ENCODE assay signal across 9 cellular contexts in the genomic region with DNA sequence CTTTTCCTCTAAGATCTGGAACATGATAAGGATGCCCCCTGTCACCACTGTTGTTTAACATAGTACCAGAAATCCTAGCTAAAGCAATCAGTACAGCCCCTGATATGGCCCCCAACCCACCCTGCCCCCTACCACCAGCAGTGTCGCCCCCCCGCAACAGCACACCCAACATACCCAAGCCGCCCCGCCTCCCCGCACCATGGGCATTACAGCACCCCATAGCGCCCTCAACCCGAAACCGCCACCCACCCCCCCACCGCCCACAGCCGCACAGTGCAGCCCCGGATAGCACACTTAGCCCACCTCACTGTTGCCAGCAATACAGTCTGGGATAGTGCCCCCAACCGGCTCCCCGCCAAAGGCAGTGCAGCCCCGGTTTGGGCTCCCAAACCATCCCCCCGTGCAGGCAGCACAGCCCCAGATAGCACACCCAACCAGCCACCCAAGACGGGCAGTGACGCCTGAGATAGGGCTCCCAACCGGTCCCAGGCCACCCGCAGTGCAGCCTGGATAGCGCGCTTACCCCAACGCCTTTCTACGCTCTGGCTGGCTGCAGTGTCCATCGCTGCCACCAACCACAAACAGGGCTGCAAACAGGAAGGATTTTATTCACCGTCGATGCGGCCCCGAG. TPM values are rescaled to one million over a fixed set of nuclear protein-coding genes. Genes with fewer than 3 reads are reported as not detected.
DNase-seq lines count a peak whose midpoint lies in the region; ATAC-seq and TF ChIP-seq lines count a peak whose summit lies in the region.
"Not testable (repeated sequence)": the region's sequence is repeated elsewhere in the genome, so short reads cannot be mapped to it uniquely, and the experiment has no call there.
"Had no signal": no experiment of that assay in that cellular context is flagged by ENCODE, and none has a peak within 500 bp of the region (broad histone marks: within the 10 kb centered on the region; RNA-seq: fewer than 3 reads in every experiment).

No MANE protein-coding gene starts in this region.

- not testable (repeated sequence) for TF ChIP-seq RAD21 in neural cell (conservative IDR thresholded peaks at IDR 0.05)

- not testable (repeated sequence) for H3K9me2 ChIP-seq in neural cell (ENCODE audit: insufficient read depth, low read length)

- H3K9me3 ChIP-seq in HUES48 (ENCODE audit: control insufficient read depth, insufficient read depth, low read length); RWPE2 (ENCODE audit: severe bottlenecking); endocrine pancreas (ENCODE audit: control insufficient read depth, low read length); neural cell (ENCODE audit: low read length): not testable (repeated sequence)

- H3K36me3 Mint-ChIP-seq in activated naive CD4-positive, alpha-beta T cell treated with anti-CD3 and anti-CD28 coated beads, Interleukin-2, amount 50 U/mL, for 24 hours: not testable (repeated sequence)

- not testable (repeated sequence) for H3K79me2 ChIP-seq in neural cell (replicated peaks; ENCODE audit: insufficient read depth, low read length)

- not testable (repeated sequence) for H3K36me3 ChIP-seq in HUES48 (ENCODE audit: control insufficient read depth, insufficient read depth, low read length); RWPE2 (ENCODE audit: low read depth); endocrine pancreas (ENCODE audit: control insufficient read depth, insufficient read depth, low read length); neural cell (ENCODE audit: insufficient read depth, low read length)

- H3K4me1 Mint-ChIP-seq in activated naive CD4-positive, alpha-beta T cell treated with anti-CD3 and anti-CD28 coated beads, Interleukin-2, amount 50 U/mL, for 24 hours: peaks cover 37% of the 10 kb centered on the region

- not testable (repeated sequence) for TF ChIP-seq CTCF in RWPE2 (IDR thresholded peaks at IDR 0.05; ENCODE audit: poor library complexity, severe bottlenecking); neural cell (IDR thresholded peaks at IDR 0.05; ENCODE audit: poor library complexity, severe bottlenecking)

- H3K4me1 ChIP-seq in HUES48 (ENCODE audit: control insufficient read depth, insufficient read depth, low read length); RWPE2 (ENCODE audit: insufficient read depth, poor library complexity, severe bottlenecking); endocrine pancreas (ENCODE audit: control insufficient read depth, insufficient read depth, low read length): not testable (repeated sequence)

- H3K4me3 ChIP-seq in HUES48 (ENCODE audit: low read depth, low read length) (peak overlapping the region; percentile 79), RWPE2 (ENCODE audit: severe bottlenecking) (peak overlapping the region; percentile 89), neural cell (ENCODE audit: low read length) (peak overlapping the region; percentile 65)
- H3K4me3 ChIP-seq in endocrine pancreas (ENCODE audit: control insufficient read depth, insufficient read depth, low read length): not testable (repeated sequence)

- H3K4me2 ChIP-seq in neural cell (ENCODE audit: low read length): not testable (repeated sequence)

- peak overlapping the region; percentile 51 for H3K27ac Mint-ChIP-seq in activated naive CD4-positive, alpha-beta T cell treated with anti-CD3 and anti-CD28 coated beads, Interleukin-2, amount 50 U/mL, for 24 hours

- H3K9ac ChIP-seq in HUES48 (ENCODE audit: low read depth, low read length): not testable (repeated sequence)
- H3K9ac ChIP-seq in endocrine pancreas (ENCODE audit: control insufficient read depth, insufficient read depth, low read length) (peak overlapping the region; percentile 41), neural cell (ENCODE audit: low read length) (peak overlapping the region; percentile 73)

- H3K4me3 Mint-ChIP-seq in activated naive CD4-positive, alpha-beta T cell treated with anti-CD3 and anti-CD28 coated beads, Interleukin-2, amount 50 U/mL, for 24 hours: peak overlapping the region; percentile 88

- H3F3A ChIP-seq in neural cell (ENCODE audit: insufficient read depth, low read length, poor library complexity, severe bottlenecking): not testable (repeated sequence)

- not testable (repeated sequence) for H3K27me3 ChIP-seq in HUES48 (ENCODE audit: control insufficient read depth, insufficient read depth, low read length); RWPE2 (ENCODE audit: insufficient read depth, poor library complexity, severe bottlenecking); endocrine pancreas (ENCODE audit: control insufficient read depth, insufficient read depth, low read length); neural cell (ENCODE audit: insufficient read depth, low read depth, low read length)

- not testable (repeated sequence) for H3K9me3 Mint-ChIP-seq in activated naive CD4-positive, alpha-beta T cell treated with anti-CD3 and anti-CD28 coated beads, Interleukin-2, amount 50 U/mL, for 24 hours

- H4K20me1 ChIP-seq in neural cell (ENCODE audit: insufficient read depth): not testable (repeated sequence)

- DNase-seq in CMK (ENCODE audit: low read depth) (peak; percentile 5), iPS-NIHi7 (ENCODE audit: extremely low spot score) (peak; percentile 6)
- not testable (repeated sequence) for DNase-seq in RWPE2 (ENCODE audit: low spot score)

- not testable (repeated sequence) for H3K27me3 Mint-ChIP-seq in activated naive CD4-positive, alpha-beta T cell treated with anti-CD3 and anti-CD28 coated beads, Interleukin-2, amount 50 U/mL, for 24 hours

- not testable (repeated sequence) for ATAC-seq in RWPE2 (ENCODE audit: low read depth)

- not testable (repeated sequence) for TF ChIP-seq EP300 in neural cell (conservative IDR thresholded peaks at IDR 0.05; ENCODE audit: poor library complexity, severe bottlenecking)

- not testable (repeated sequence) for H2AFZ ChIP-seq in neural cell (ENCODE audit: low read depth, low read length)

- peak overlapping the region; percentile 20 for H3K27ac ChIP-seq in HUES48 (ENCODE audit: low read depth, low read length)
- H3K27ac ChIP-seq in RWPE2 (ENCODE audit: poor library complexity, severe bottlenecking): peak overlapping the region; percentile 41
- H3K27ac ChIP-seq in neural cell (ENCODE audit: low read length): peak overlapping the region; percentile 55
- peak overlapping the region; percentile 9 for H3K27ac ChIP-seq in temporal lobe (ENCODE audit: low read depth, low read length)

RNA-seq across cellular contexts. Expression of a gene that starts 52.7 kb away (rescaled TPM):
- not detected in 2 replicates for polyA plus RNA-seq in neural cell
- not detected in 2 replicates for polyA minus RNA-seq in neural cell
- not detected for total RNA-seq in temporal lobe
- total RNA-seq: mucosa of gallbladder had no signal
